Comparison of ENCODE assay signal across 1 cellular context in the genomic region with DNA sequence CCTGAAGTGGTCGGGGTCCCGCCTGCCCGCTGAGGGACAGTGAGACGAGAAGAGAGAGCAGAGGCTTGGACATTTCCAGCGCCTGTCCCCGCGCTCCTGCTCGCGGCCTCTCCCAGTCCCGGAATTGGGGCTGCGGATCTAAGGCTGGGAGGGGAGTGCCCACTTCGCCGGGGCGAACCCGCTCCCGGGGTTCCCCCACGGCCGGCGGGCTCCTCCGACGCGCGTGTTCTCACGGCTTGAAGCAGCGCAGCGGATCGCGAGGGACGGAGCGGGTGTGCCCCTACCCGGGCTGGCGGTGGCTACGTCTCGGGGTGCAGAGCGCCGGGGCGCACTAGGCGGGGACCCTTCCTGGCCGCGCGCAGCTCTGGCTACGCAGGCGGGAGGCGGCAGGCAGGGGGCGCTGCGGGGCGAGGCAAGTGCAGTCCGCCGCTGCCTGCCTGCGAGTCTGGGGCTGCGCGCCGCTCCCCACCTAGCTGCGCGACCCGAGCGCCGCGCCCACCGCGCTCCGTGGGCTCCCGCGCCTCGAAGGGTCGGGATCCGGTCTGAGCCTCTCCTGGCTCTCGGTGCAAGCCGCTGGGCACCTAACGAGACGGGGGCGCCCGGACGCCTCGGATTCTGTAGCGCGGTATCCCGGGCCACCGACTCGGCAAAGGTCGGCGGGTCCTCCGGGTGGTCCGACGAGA.
TF ChIP-seq lines count a peak whose summit lies in the region.

No MANE protein-coding gene starts in this region.

TF ChIP-seq in K562, 482 proteins besides CTCF, POLR2A, EP300 and RAD21 (continued from another document):
- TF ChIP-seq, protein P1, sequence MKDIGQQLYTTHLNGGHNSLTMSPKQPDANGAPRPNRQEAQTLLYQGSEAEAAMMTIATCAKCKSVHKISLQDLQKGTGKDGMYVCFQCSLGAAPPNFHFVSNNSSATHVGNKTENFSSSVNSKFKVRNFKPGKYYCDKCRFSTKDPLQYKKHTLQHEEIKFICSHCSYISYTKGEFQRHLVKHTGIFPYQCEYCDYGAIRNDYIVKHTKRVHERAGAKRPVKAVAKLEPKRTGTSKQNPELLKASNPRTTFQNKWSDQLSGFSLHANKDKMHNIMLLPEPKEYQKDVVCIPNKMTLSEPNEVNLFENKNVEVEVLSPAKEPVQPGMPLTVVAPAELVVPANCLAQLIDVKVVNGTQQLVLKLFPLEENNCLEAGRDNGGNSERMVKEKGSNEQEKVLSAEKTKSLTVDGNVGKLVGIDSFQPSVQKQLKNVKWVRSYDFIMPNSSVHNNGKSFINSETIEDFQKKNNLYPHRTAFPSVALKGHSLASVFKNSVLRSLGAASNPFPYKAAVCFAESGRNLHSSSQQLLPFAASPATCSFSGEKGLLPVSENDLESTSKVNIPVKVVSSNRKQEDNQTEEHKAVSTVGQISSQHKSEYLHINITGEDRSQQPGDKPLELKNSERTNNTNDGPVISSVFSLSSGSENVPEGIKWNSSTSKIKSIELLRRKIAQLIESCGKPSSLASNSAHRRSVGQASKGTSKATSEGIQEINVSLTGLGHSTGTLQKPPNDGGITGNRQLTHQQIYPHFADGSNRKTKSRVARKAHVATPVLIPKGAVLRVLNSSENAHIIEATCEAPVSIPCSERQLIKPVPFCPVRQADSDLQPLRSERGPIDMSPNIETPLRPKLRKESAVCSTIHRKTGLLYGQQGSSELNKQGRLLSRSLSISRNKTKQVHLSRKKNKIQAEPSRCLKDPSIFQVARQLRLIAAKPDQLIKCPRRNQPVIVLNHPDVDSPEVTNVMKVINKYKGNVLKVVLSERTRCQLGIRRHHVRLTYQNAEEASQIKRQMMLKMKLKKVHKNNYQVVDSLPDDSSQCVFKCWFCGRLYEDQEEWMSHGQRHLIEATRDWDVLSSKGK (CRISPR knock-in tag; IDR thresholded peaks at IDR 0.05): no peak
- TF ChIP-seq POLR2G (IDR thresholded peaks at IDR 0.05; ENCODE audit: low read depth, low read length) (0 out of 2 replicates have a peak, but pooled peaks have one; percentile 18), HEY1 (CRISPR knock-in tag; IDR thresholded peaks at IDR 0.05; ENCODE audit: borderline replicate concordance) (no peak), KDM2B (CRISPR knock-in tag; IDR thresholded peaks at IDR 0.05) (0 out of 2 replicates have a peak, but pooled peaks have one; percentile 4), CXXC5 (CRISPR knock-in tag; IDR thresholded peaks at IDR 0.05) (peak; percentile 25; the same call in 1 of the 2 replicates), MAZ (CRISPR knock-in tag; conservative IDR thresholded peaks at IDR 0.05 in 1 of 2, IDR thresholded peaks at IDR 0.05 in 1 of 2) (peak in 1 of 2 experiments; percentile 49; a peak in 1 of 4 replicates), BCL6 (CRISPR knock-in tag; IDR thresholded peaks at IDR 0.05) (no peak), ETV1 (tag; conservative IDR thresholded peaks at IDR 0.05; ENCODE audit: low read depth) (no peak), ZNF217 (CRISPR knock-in tag; IDR thresholded peaks at IDR 0.05) (no peak), CREM (IDR thresholded peaks at IDR 0.05; ENCODE audit: low read depth) (peak; percentile 54; the same call in 1 of the 2 replicates), ZNF586 (CRISPR knock-in tag; conservative IDR thresholded peaks at IDR 0.05) (no peak), RB1 (IDR thresholded peaks at IDR 0.05; ENCODE audit: low read depth) (peak; percentile 53; the same call in 1 of the 2 replicates), SMC3 (conservative IDR thresholded peaks at IDR 0.05; ENCODE audit: insufficient read depth, low read depth, low read length) (0 out of 2 replicates have a peak, but pooled peaks have one; percentile 19), ATF1 (CRISPR knock-in tag; IDR thresholded peaks at IDR 0.05) (no peak), ATF1 (tag; IDR thresholded peaks at IDR 0.05) (peak; percentile 28; the same call in 1 of the 2 replicates), NRF1 (conservative IDR thresholded peaks at IDR 0.05 in 1 of 2, IDR thresholded peaks at IDR 0.05 in 1 of 2) (peak; percentile 73 to 75), CTBP1 (IDR thresholded peaks at IDR 0.05; ENCODE audit: borderline replicate concordance) (peak; percentile 61; the same call in 1 of the 2 replicates)
- TF ChIP-seq, protein P2, sequence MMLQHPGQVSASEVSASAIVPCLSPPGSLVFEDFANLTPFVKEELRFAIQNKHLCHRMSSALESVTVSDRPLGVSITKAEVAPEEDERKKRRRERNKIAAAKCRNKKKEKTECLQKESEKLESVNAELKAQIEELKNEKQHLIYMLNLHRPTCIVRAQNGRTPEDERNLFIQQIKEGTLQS (IDR thresholded peaks at IDR 0.05): no peak
- TF ChIP-seq, protein P2 (CRISPR knock-in tag; conservative IDR thresholded peaks at IDR 0.05): no peak
- TF ChIP-seq, protein P3, sequence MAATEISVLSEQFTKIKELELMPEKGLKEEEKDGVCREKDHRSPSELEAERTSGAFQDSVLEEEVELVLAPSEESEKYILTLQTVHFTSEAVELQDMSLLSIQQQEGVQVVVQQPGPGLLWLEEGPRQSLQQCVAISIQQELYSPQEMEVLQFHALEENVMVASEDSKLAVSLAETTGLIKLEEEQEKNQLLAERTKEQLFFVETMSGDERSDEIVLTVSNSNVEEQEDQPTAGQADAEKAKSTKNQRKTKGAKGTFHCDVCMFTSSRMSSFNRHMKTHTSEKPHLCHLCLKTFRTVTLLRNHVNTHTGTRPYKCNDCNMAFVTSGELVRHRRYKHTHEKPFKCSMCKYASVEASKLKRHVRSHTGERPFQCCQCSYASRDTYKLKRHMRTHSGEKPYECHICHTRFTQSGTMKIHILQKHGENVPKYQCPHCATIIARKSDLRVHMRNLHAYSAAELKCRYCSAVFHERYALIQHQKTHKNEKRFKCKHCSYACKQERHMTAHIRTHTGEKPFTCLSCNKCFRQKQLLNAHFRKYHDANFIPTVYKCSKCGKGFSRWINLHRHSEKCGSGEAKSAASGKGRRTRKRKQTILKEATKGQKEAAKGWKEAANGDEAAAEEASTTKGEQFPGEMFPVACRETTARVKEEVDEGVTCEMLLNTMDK (IDR thresholded peaks at IDR 0.05; ENCODE audit: borderline replicate concordance, insufficient read depth, low read depth, low read length, poor library complexity, severe bottlenecking): peak; percentile 53
